ENCODE assay signal across 12 cellular contexts in genomic region chr2:11305958-11306357, GRCh38. TPM values are rescaled to one million over a fixed set of nuclear protein-coding genes. Genes with fewer than 3 reads are reported as not detected.
A peak's percentile ranks its signal among the peaks of the same experiment; 100 is the strongest.
DNase-seq lines count a peak whose midpoint lies in the region; ATAC-seq and TF ChIP-seq lines count a peak whose summit lies in the region.
"Had no signal": no experiment of that assay in that cellular context is flagged by ENCODE, and none has a peak within 500 bp of the region (broad histone marks: within the 10 kb centered on the region; RNA-seq: fewer than 3 reads in every experiment).

No MANE protein-coding gene starts in this region.

- H3K27me3 ChIP-seq in skeletal muscle satellite cell (ENCODE audit: control insufficient read depth, insufficient read depth, low read length): no peaks in the 10 kb centered on the region

- ATAC-seq in GM18907 (IDR thresholded peaks at IDR 0.05; ENCODE audit: unreplicated experiment) (no peak), HG03439 (IDR thresholded peaks at IDR 0.05; ENCODE audit: unreplicated experiment) (no peak)
- ATAC-seq: activated T-cell treated with anti-CD3 and anti-CD28 coated beads, Interleukin-2, amount 50 U/mL, for 72 hours; T-helper 17 cell had no signal

- H3K4me1 ChIP-seq in skeletal muscle satellite cell (ENCODE audit: control insufficient read depth, insufficient read depth, low read length): peaks cover 30% of the 10 kb centered on the region

- H3K9ac ChIP-seq in skeletal muscle satellite cell (ENCODE audit: low read depth, low read length): peak overlapping the region; percentile 32

- H3K4me3 ChIP-seq in foreskin fibroblast (ENCODE audit: low read depth in 1 of 2, low read length in 2 of 2) (no peak overlapping the region), skeletal muscle satellite cell (ENCODE audit: low read length) (no peak overlapping the region)
- H3K4me3 ChIP-seq: thoracic aorta had no signal

- no peak for TF ChIP-seq CTCF in foreskin fibroblast (IDR thresholded peaks at IDR 0.05; ENCODE audit: low read depth, low read length)

- H3K4me2 ChIP-seq in skeletal muscle satellite cell (ENCODE audit: low read length): peak overlapping the region; percentile 44

- H3K9me3 ChIP-seq in skeletal muscle satellite cell (replicated peaks; ENCODE audit: low read length): no peaks in the 10 kb centered on the region
- H3K9me3 ChIP-seq: thoracic aorta had no signal

- no peaks in the 10 kb centered on the region for H3K36me3 ChIP-seq in skeletal muscle satellite cell (ENCODE audit: insufficient read depth, low read length)
- H3K36me3 ChIP-seq: thoracic aorta had no signal

- DNase-seq in GM04504 (ENCODE audit: low read depth): peak; percentile 79
- peak; percentile 87 for DNase-seq in amniotic epithelial cell (ENCODE audit: low read depth)
- DNase-seq in foreskin fibroblast: peak; percentile 66 to 83
- no peak for DNase-seq in iPS-NIHi11 (ENCODE audit: low spot score)
- DNase-seq: activated CD4-positive, alpha-beta T cell treated with anti-CD3 and anti-CD28 coated beads, Interleukin-2, amount 10 ng/mL, durations not matched to agents 24 days and 14 days; activated T-cell treated with anti-CD3 and anti-CD28 coated beads, Interleukin-2, amount 50 U/mL, for 72 hours; NCI-H2171 treated with DMSO at 0.1 percent for 48 hours; T-helper 17 cell had no signal

RNA-seq across cellular contexts. Expression of gene ROCK2, which starts 38.5 kb away (rescaled TPM):
- total RNA-seq in skeletal muscle satellite cell (2012; rRNA removed): 22.7 and 28.1 TPM in 2 replicates
